Comparison of ENCODE assay signal across 31 cellular contexts in genomic region chr5:175393922-175394321, GRCh38. TPM values are rescaled to one million over a fixed set of nuclear protein-coding genes. Genes with fewer than 3 reads are reported as not detected.
"Had no signal": no experiment of that assay in that cellular context is flagged by ENCODE, and none has a peak within 500 bp of the region (broad histone marks: within the 10 kb centered on the region; RNA-seq: fewer than 3 reads in every experiment).

No MANE protein-coding gene starts in this region.

- H3K36me3 Mint-ChIP-seq: activated CD8-positive, alpha-beta memory T cell treated with anti-CD3 and anti-CD28 coated beads, Interleukin-2, amount 10 ng/mL, durations not matched to agents 7 days and 5 days; activated naive CD4-positive, alpha-beta T cell treated with anti-CD3 and anti-CD28 coated beads, Interleukin-2, amount 10 ng/mL, durations not matched to agents 7 days and 5 days; activated naive CD8-positive, alpha-beta T cell; brain had no signal

- H3K9me3 Mint-ChIP-seq: activated CD4-positive, alpha-beta memory T cell treated with anti-CD3 and anti-CD28 coated beads, Interleukin-2, amount 10 ng/mL, durations not matched to agents 7 days and 5 days; activated naive CD4-positive, alpha-beta T cell treated with anti-CD3 and anti-CD28 coated beads, Interleukin-2, amount 10 ng/mL, durations not matched to agents 7 days and 5 days; activated naive CD8-positive, alpha-beta T cell treated with anti-CD3 and anti-CD28 coated beads, Interleukin-2, amount 50 U/mL, for 24 hours; central memory CD8-positive, alpha-beta T cell had no signal

- H3K36me3 ChIP-seq: SJCRH30, WERI-Rb-1 had no signal

- H3K4me3 Mint-ChIP-seq: activated CD4-positive, alpha-beta memory T cell treated with anti-CD3 and anti-CD28 coated beads, Interleukin-2, amount 10 ng/mL, durations not matched to agents 7 days and 5 days; activated CD8-positive, alpha-beta memory T cell treated with anti-CD3 and anti-CD28 coated beads, Interleukin-2, amount 10 ng/mL, durations not matched to agents 7 days and 5 days; activated naive CD4-positive, alpha-beta T cell treated with anti-CD3 and anti-CD28 coated beads, Interleukin-2, amount 10 ng/mL, durations not matched to agents 7 days and 5 days; activated naive CD8-positive, alpha-beta T cell; activated naive CD8-positive, alpha-beta T cell treated with anti-CD3 and anti-CD28 coated beads, Interleukin-2, amount 50 U/mL, for 24 hours; brain; central memory CD8-positive, alpha-beta T cell had no signal

- H3K4me1 Mint-ChIP-seq: activated CD4-positive, alpha-beta memory T cell treated with anti-CD3 and anti-CD28 coated beads, Interleukin-2, amount 10 ng/mL, durations not matched to agents 7 days and 5 days; activated CD8-positive, alpha-beta memory T cell treated with anti-CD3 and anti-CD28 coated beads, Interleukin-2, amount 10 ng/mL, durations not matched to agents 7 days and 5 days; activated naive CD4-positive, alpha-beta T cell treated with anti-CD3 and anti-CD28 coated beads, Interleukin-2, amount 10 ng/mL, durations not matched to agents 7 days and 5 days; activated naive CD8-positive, alpha-beta T cell treated with anti-CD3 and anti-CD28 coated beads, Interleukin-2, amount 50 U/mL, for 24 hours; central memory CD8-positive, alpha-beta T cell had no signal

- H3K4me3 ChIP-seq: PC-9, SJCRH30, SK-N-MC had no signal

- H3K27me3 Mint-ChIP-seq: activated CD4-positive, alpha-beta memory T cell treated with anti-CD3 and anti-CD28 coated beads, Interleukin-2, amount 10 ng/mL, durations not matched to agents 7 days and 5 days; activated CD8-positive, alpha-beta memory T cell treated with anti-CD3 and anti-CD28 coated beads, Interleukin-2, amount 10 ng/mL, durations not matched to agents 7 days and 5 days; activated naive CD8-positive, alpha-beta T cell treated with anti-CD3 and anti-CD28 coated beads, Interleukin-2, amount 50 U/mL, for 24 hours had no signal

- H3K27ac Mint-ChIP-seq: activated CD4-positive, alpha-beta memory T cell treated with anti-CD3 and anti-CD28 coated beads, Interleukin-2, amount 10 ng/mL, durations not matched to agents 7 days and 5 days; activated CD8-positive, alpha-beta memory T cell treated with anti-CD3 and anti-CD28 coated beads, Interleukin-2, amount 10 ng/mL, durations not matched to agents 7 days and 5 days; activated naive CD4-positive, alpha-beta T cell treated with anti-CD3 and anti-CD28 coated beads, Interleukin-2, amount 10 ng/mL, durations not matched to agents 7 days and 5 days; activated naive CD8-positive, alpha-beta T cell; activated naive CD8-positive, alpha-beta T cell treated with anti-CD3 and anti-CD28 coated beads, Interleukin-2, amount 50 U/mL, for 24 hours; brain had no signal

- H2AFZ ChIP-seq: PC-9 had no signal

- H3K27me3 ChIP-seq: SJCRH30 had no signal

- H3K4me2 ChIP-seq: KMS-11, PC-9 had no signal

- H3K27ac ChIP-seq: KMS-11, PC-9, RWPE1, SJCRH30, WERI-Rb-1 had no signal

- H3K9me3 ChIP-seq: SJCRH30 had no signal

- ATAC-seq: activated CD8-positive, alpha-beta memory T cell treated with anti-CD3 and anti-CD28 coated beads, Interleukin-2, amount 10 ng/mL, durations not matched to agents 7 days and 5 days; activated naive CD8-positive, alpha-beta T cell treated with anti-CD3 and anti-CD28 coated beads, Interleukin-2, amount 50 U/mL, for 24 hours had no signal

- DNase-seq: activated CD4-positive, alpha-beta memory T cell treated with anti-CD3 and anti-CD28 coated beads, Interleukin-2, amount 10 ng/mL, durations not matched to agents 7 days and 5 days; activated CD4-positive, alpha-beta T cell treated with anti-CD3 and anti-CD28 coated beads for 1 hour; activated CD4-positive, alpha-beta T cell treated with anti-CD3 and anti-CD28 coated beads for 48 hours; activated CD4-positive, CD25-positive, alpha-beta regulatory T cell; activated CD8-positive, alpha-beta memory T cell treated with anti-CD3 and anti-CD28 coated beads for 24 hours; activated CD8-positive, alpha-beta memory T cell treated with anti-CD3 and anti-CD28 coated beads, Interleukin-2, amount 10 ng/mL, durations not matched to agents 7 days and 5 days; activated CD8-positive, alpha-beta memory T cell treated with anti-CD3 and anti-CD28 coated beads, Interleukin-2, amount 50 U/mL, for 48 hours; activated effector memory CD4-positive, alpha-beta T cell treated with Interleukin-2 at 50 U/mL for 16 hours; activated naive CD4-positive, alpha-beta T cell treated with anti-CD3 and anti-CD28 coated beads, Interleukin-2, amount 10 ng/mL, durations not matched to agents 7 days and 5 days; activated naive CD8-positive, alpha-beta T cell treated with anti-CD3 and anti-CD28 coated beads, Interleukin-2, amount 50 U/mL, for 24 hours; activated T-cell treated with anti-CD3 and anti-CD28 coated beads, Interleukin-2, amount 50 U/mL, for 48 hours; anterior cingulate cortex; NCI-H1092 treated with DMSO at 0.1 percent for 48 hours; NCI-H1930; NCI-H2081 treated with DMSO at 0.1 percent for 48 hours; NCI-H446; NCI-H524 treated with DMSO at 0.1 percent for 48 hours; PC-9; Right ventricle myocardium superior; T1000; WERI-Rb-1 had no signal

RNA-seq across cellular contexts. Expression of gene DRD1, which starts 50.1 kb away (rescaled TPM):
- total RNA-seq: activated CD4-positive, alpha-beta memory T cell treated with anti-CD3 and anti-CD28 coated beads, Interleukin-2, amount 10 ng/mL, durations not matched to agents 7 days and 5 days; activated CD8-positive, alpha-beta memory T cell treated with anti-CD3 and anti-CD28 coated beads, Interleukin-2, amount 10 ng/mL, durations not matched to agents 7 days and 5 days; OCI-LY7; PC-9; Right ventricle myocardium superior; SJCRH30; T-helper 1 cell treated with Interleukin-12 subunit alpha and Interleukin-12 subunit beta and Interleukin-4 antibody, amounts not matched to agents 30 ng/mL and 1 ng/mL, for 36 hours; T-helper 2 cell treated with Interferon-gamma antibody and Interleukin-4, amounts not matched to agents 100 ng/mL and 5 ng/mL, for 36 hours had no signal
